In the genomic region with DNA sequence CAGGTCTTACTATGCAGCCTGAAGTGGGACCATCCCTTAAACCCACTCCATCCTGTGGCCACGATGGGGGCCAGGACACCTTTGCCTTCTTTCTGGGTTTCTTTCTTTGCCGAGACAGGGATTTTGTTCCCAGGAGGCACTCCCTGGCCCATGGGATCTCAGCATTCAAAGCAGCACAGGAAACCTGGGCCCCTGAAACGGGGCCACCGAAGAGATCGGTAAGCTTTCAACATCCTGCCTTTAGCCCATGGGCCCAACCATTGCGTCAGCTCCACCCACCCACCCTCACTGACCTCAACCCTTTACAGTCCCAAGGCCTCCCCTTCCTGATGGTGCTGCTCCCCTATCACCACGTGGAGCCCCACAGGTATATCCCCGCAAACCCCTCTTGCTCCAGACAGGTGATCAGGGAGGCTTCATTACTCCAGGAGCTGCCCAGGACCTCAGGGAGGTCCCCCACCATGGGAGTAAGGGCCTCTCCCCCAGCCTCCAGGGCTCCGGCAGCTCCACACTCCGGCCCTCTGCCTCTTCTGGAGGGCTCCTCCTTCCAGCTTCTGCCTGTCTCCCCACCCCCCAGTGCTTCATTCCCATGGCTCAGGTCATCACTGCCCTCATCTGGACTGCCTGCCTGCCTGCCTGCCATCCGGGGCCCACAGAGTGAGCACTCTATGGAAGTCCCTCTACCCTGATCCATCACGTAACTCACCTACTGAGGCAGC, we compare ENCODE assay signal across 17 cellular contexts.
"Had no signal": no experiment of that assay in that cellular context is flagged by ENCODE, and none has a peak within 500 bp of the region (broad histone marks: within the 10 kb centered on the region; RNA-seq: fewer than 3 reads in every experiment).

No MANE protein-coding gene starts in this region.

- H3K27me3 Mint-ChIP-seq: activated naive CD8-positive, alpha-beta T cell had no signal

- H3K27ac Mint-ChIP-seq: activated CD4-positive, alpha-beta T cell treated with anti-CD3 and anti-CD28 coated beads, Interleukin-2, amount 10 ng/mL, durations not matched to agents 7 days and 5 days; activated naive CD8-positive, alpha-beta T cell; memory B cell; progenitor cell of endocrine pancreas; T-helper 1 cell treated with Interleukin-12 subunit alpha and Interleukin-12 subunit beta and Interleukin-4 antibody, amounts not matched to agents 30 μg/mL and 1 μg/mL, for 36 hours had no signal

- H3K36me3 ChIP-seq: breast epithelium, left lung, neutrophil, thoracic aorta had no signal

- H3K4me3 ChIP-seq: breast epithelium, left lung, thoracic aorta had no signal

- H3K9me3 ChIP-seq: breast epithelium, left lung, neutrophil, thoracic aorta had no signal

- H3K36me3 Mint-ChIP-seq: activated naive CD8-positive, alpha-beta T cell; memory B cell had no signal

- H3K27ac ChIP-seq: breast epithelium, foreskin keratinocyte, left lung, neutrophil, thoracic aorta had no signal

- H3K4me3 Mint-ChIP-seq: activated CD4-positive, alpha-beta T cell treated with anti-CD3 and anti-CD28 coated beads, Interleukin-2, amount 10 ng/mL, durations not matched to agents 7 days and 5 days; activated naive CD8-positive, alpha-beta T cell; memory B cell; T-helper 1 cell treated with Interleukin-12 subunit alpha and Interleukin-12 subunit beta and Interleukin-4 antibody, amounts not matched to agents 30 μg/mL and 1 μg/mL, for 36 hours had no signal

- H3K4me1 Mint-ChIP-seq: activated CD4-positive, alpha-beta T cell treated with anti-CD3 and anti-CD28 coated beads, Interleukin-2, amount 10 ng/mL, durations not matched to agents 7 days and 5 days; memory B cell had no signal

- H3K27me3 ChIP-seq: breast epithelium had no signal

- H3K4me1 ChIP-seq: breast epithelium, foreskin keratinocyte, left lung had no signal

- DNase-seq: activated CD4-positive, alpha-beta T cell treated with anti-CD3 and anti-CD28 coated beads, Interleukin-2, amount 10 ng/mL, durations not matched to agents 7 days and 5 days; activated CD4-positive, CD25-positive, alpha-beta regulatory T cell; activated CD8-positive, alpha-beta memory T cell treated with anti-CD3 and anti-CD28 coated beads for 24 hours; activated effector memory CD4-positive, alpha-beta T cell treated with Interleukin-2 at 50 U/mL for 16 hours; effector CD4-positive, alpha-beta T cell; foreskin keratinocyte; left lung; stimulated activated naive CD8-positive, alpha-beta T cell treated with anti-CD3 and anti-CD28 coated beads, Interleukin-15, Interleukin-2, amounts not matched to agents 100 U/mL and 50 U/mL, for 24 hours had no signal

- H3K9me3 Mint-ChIP-seq: activated CD4-positive, alpha-beta T cell treated with anti-CD3 and anti-CD28 coated beads, Interleukin-2, amount 10 ng/mL, durations not matched to agents 7 days and 5 days; memory B cell; T-helper 1 cell treated with Interleukin-12 subunit alpha and Interleukin-12 subunit beta and Interleukin-4 antibody, amounts not matched to agents 30 μg/mL and 1 μg/mL, for 36 hours had no signal

- ATAC-seq: foreskin keratinocyte; left lung; sciatic nerve; SK-N-SH treated with all-trans-retinoic acid at 6 μM for 48 hours; stimulated activated naive CD8-positive, alpha-beta T cell treated with anti-CD3 and anti-CD28 coated beads, Interleukin-15, Interleukin-2, amounts not matched to agents 100 U/mL and 50 U/mL, for 24 hours had no signal
